Comparison of ENCODE assay signal across 22 cellular contexts in genomic region chrX:103503163-103503852, GRCh38. TPM values are rescaled to one million over a fixed set of nuclear protein-coding genes. Genes with fewer than 3 reads are reported as not detected.
DNase-seq lines count a peak whose midpoint lies in the region; ATAC-seq, FAIRE-seq and TF ChIP-seq lines count a peak whose summit lies in the region.
"Had no signal": no experiment of that assay in that cellular context is flagged by ENCODE, and none has a peak within 500 bp of the region (broad histone marks: within the 10 kb centered on the region; RNA-seq: fewer than 3 reads in every experiment).

No MANE protein-coding gene starts in this region.

- POLR2A ChIA-PET in GM10248 (lab: Yijun Ruan, JAX), result no interaction called here

- H3K4me3 ChIP-seq in astrocyte (ENCODE audit: insufficient read depth, low read depth, low read length), result no peak overlapping the region
- H3K4me3 ChIP-seq: dorsolateral prefrontal cortex, SJSA1 had no signal

- H3K9me3 ChIP-seq in astrocyte (ENCODE audit: insufficient read depth, low read depth, low read length), result no peaks in the 10 kb centered on the region
- H3K9me3 ChIP-seq: esophagus muscularis mucosa, SJSA1 had no signal

- no peaks in the 10 kb centered on the region for H3K27me3 Mint-ChIP-seq in astrocyte (ENCODE audit: low read depth, unreplicated experiment)
- H3K27me3 Mint-ChIP-seq: activated naive CD4-positive, alpha-beta T cell treated with anti-CD3 and anti-CD28 coated beads, Interleukin-2, amount 10 ng/mL, durations not matched to agents 7 days and 5 days; brain had no signal

- no peaks in the 10 kb centered on the region for H3K27me3 ChIP-seq in astrocyte (ENCODE audit: insufficient read depth, low read length)
- H3K27me3 ChIP-seq: esophagus muscularis mucosa, SJSA1 had no signal

- FAIRE-seq in astrocyte (lab: Jason Lieb, UNC), result peak; percentile 93
- FAIRE-seq in GM12891 (lab: Jason Lieb, UNC), result no peak
- FAIRE-seq: GM18507, GM19239 had no signal

- TF ChIP-seq POLR2A in GM12891 (IDR thresholded peaks at IDR 0.05; ENCODE audit: low read depth, low read length), result no peak

- no peaks in the 10 kb centered on the region for H3K9me3 Mint-ChIP-seq in astrocyte (ENCODE audit: unreplicated experiment)
- H3K9me3 Mint-ChIP-seq: activated CD4-positive, alpha-beta T cell treated with anti-CD3 and anti-CD28 coated beads, Interleukin-2, amount 10 ng/mL, durations not matched to agents 7 days and 5 days; activated naive CD4-positive, alpha-beta T cell treated with anti-CD3 and anti-CD28 coated beads, Interleukin-2, amount 10 ng/mL, durations not matched to agents 7 days and 5 days; brain had no signal

- no peak overlapping the region for H3K27ac ChIP-seq in astrocyte (ENCODE audit: low read depth, low read length)
- H3K27ac ChIP-seq: dorsolateral prefrontal cortex, esophagus muscularis mucosa, SJSA1 had no signal

- no peaks in the 10 kb centered on the region for H4K20me1 ChIP-seq in astrocyte (ENCODE audit: insufficient read depth, low read length)

- no peak overlapping the region for H2AFZ ChIP-seq in astrocyte (ENCODE audit: low read depth, low read length)

- TF ChIP-seq CTCF in astrocyte (IDR thresholded peaks at IDR 0.05; ENCODE audit: insufficient read depth, low read depth, low read length), result no peak
- no peak for TF ChIP-seq CTCF in GM10248 (IDR thresholded peaks at IDR 0.05; ENCODE audit: control extremely low read depth, extremely low read depth, low read depth, missing control alignments)

- H3K4me1 ChIP-seq in astrocyte (ENCODE audit: insufficient read depth, low read length), result peaks cover 5% of the 10 kb centered on the region
- H3K4me1 ChIP-seq: esophagus muscularis mucosa, SJSA1 had no signal

- no peak overlapping the region for H3K27ac Mint-ChIP-seq in astrocyte (ENCODE audit: unreplicated experiment)
- H3K27ac Mint-ChIP-seq: activated CD4-positive, alpha-beta T cell treated with anti-CD3 and anti-CD28 coated beads, Interleukin-2, amount 10 ng/mL, durations not matched to agents 7 days and 5 days; activated naive CD4-positive, alpha-beta T cell treated with anti-CD3 and anti-CD28 coated beads, Interleukin-2, amount 10 ng/mL, durations not matched to agents 7 days and 5 days; brain had no signal

- CTCF ChIA-PET in GM10248 (lab: Yijun Ruan, JAX), result interaction anchor here (1.1 kb wide), 2 partner anchors 13 to 191 kb away, joined by 3 read pairs; no protein-coding TSS in a partner anchor

- DNase-seq in GM03348 (ENCODE audit: low spot score), result peak; percentile 2
- DNase-seq in astrocyte (ENCODE audit: low read depth), result peak; percentile 16
- DNase-seq in iPS-NIHi7 (ENCODE audit: extremely low spot score), result peak; percentile 23
- DNase-seq in GM12891 (ENCODE audit: insufficient read length, low spot score), result no peak
- no peak for DNase-seq in GM10248 (ENCODE audit: extremely low spot score)
- DNase-seq in NCI-H1417 (lab: John Stamatoyannopoulos, UW), result no peak
- no peak for DNase-seq in retina
- DNase-seq: activated CD4-positive, alpha-beta T cell treated with anti-CD3 and anti-CD28 coated beads, Interleukin-2, amount 10 ng/mL, durations not matched to agents 7 days and 5 days; activated naive CD4-positive, alpha-beta T cell treated with anti-CD3 and anti-CD28 coated beads, Interleukin-2, amount 10 ng/mL, durations not matched to agents 7 days and 5 days; activated T-cell treated with anti-CD3 and anti-CD28 coated beads for 4 hours; dorsolateral prefrontal cortex; left colon; NCI-H1694; NCI-H446 treated with DMSO at 0.1 percent for 48 hours had no signal

- no peak overlapping the region for H3K9ac ChIP-seq in astrocyte (ENCODE audit: low read length)

- H3K79me2 ChIP-seq in astrocyte (ENCODE audit: insufficient read depth, low read length), result no peaks in the 10 kb centered on the region

- H3K4me1 Mint-ChIP-seq in astrocyte (ENCODE audit: low read depth, unreplicated experiment), result no peaks in the 10 kb centered on the region
- H3K4me1 Mint-ChIP-seq: activated CD4-positive, alpha-beta T cell treated with anti-CD3 and anti-CD28 coated beads, Interleukin-2, amount 10 ng/mL, durations not matched to agents 7 days and 5 days; activated naive CD4-positive, alpha-beta T cell treated with anti-CD3 and anti-CD28 coated beads, Interleukin-2, amount 10 ng/mL, durations not matched to agents 7 days and 5 days; brain had no signal

- ATAC-seq in HG03432 (IDR thresholded peaks at IDR 0.05; ENCODE audit: unreplicated experiment), result peak; percentile 53
- ATAC-seq: left colon, sciatic nerve had no signal

- no peaks in the 10 kb centered on the region for H3K36me3 Mint-ChIP-seq in astrocyte (ENCODE audit: low read depth, unreplicated experiment)
- H3K36me3 Mint-ChIP-seq: activated naive CD4-positive, alpha-beta T cell treated with anti-CD3 and anti-CD28 coated beads, Interleukin-2, amount 10 ng/mL, durations not matched to agents 7 days and 5 days; brain had no signal

- no peak overlapping the region for H3K4me3 Mint-ChIP-seq in astrocyte (ENCODE audit: unreplicated experiment)
- H3K4me3 Mint-ChIP-seq: activated CD4-positive, alpha-beta T cell treated with anti-CD3 and anti-CD28 coated beads, Interleukin-2, amount 10 ng/mL, durations not matched to agents 7 days and 5 days; activated naive CD4-positive, alpha-beta T cell treated with anti-CD3 and anti-CD28 coated beads, Interleukin-2, amount 10 ng/mL, durations not matched to agents 7 days and 5 days; brain had no signal

- no peaks in the 10 kb centered on the region for H3K36me3 ChIP-seq in astrocyte (ENCODE audit: insufficient read depth, low read length)
- H3K36me3 ChIP-seq: esophagus muscularis mucosa, SJSA1 had no signal

- H3K4me2 ChIP-seq in astrocyte (ENCODE audit: low read length), result peak overlapping the region; percentile 39

TF ChIP-seq in GM12891, 5 proteins besides CTCF, POLR2A, EP300 and RAD21:
- TF ChIP-seq PAX5 (IDR thresholded peaks at IDR 0.05; ENCODE audit: insufficient read depth, low read length, severe bottlenecking) (no peak), TAF1 (IDR thresholded peaks at IDR 0.05; ENCODE audit: low read depth, low read length) (no peak)

RNA-seq across cellular contexts. Expression of gene RAB40A, which starts 16.0 kb away (rescaled TPM):
- 0.07 TPM in 1 of 2 replicates, not detected in the other for total RNA-seq in astrocyte
- polyA plus RNA-seq in GM12891 (2012; ENCODE audit: low read depth, missing spikeins), result 0.39 TPM
- total RNA-seq: mononuclear cell had no signal

Comparison
In these comparisons a context has a peak if more than half of its experiments do, and no peak if none do; other contexts are left out.
1. DNase-seq: peak in GM03348 (single experiment), astrocyte (single experiment) and iPS-NIHi7 (single experiment); none in GM12891 (single experiment), GM10248 (single experiment), NCI-H1417 (0 of 3) and retina (single experiment).